ENCODE assay signal across 11 cellular contexts in genomic region chr5:56319281-56320242, GRCh38.
DNase-seq lines count a peak whose midpoint lies in the region; ATAC-seq, FAIRE-seq and TF ChIP-seq lines count a peak whose summit lies in the region.
"Had no signal": no experiment of that assay in that cellular context is flagged by ENCODE, and none has a peak within 500 bp of the region (broad histone marks: within the 10 kb centered on the region; RNA-seq: fewer than 3 reads in every experiment).

No MANE protein-coding gene starts in this region.

- POLR2A ChIA-PET in activated B cell treated with CpG ODN at 0.5 μM for 24 hours (lab: Charles Lee) = interaction anchor here (1.4 to 4.2 kb wide), 2 partner anchors 9 to 161 kb away, joined by 4 to 28 read pairs; no protein-coding TSS in a partner anchor

- H3K27me3 Mint-ChIP-seq in activated T-cell treated with anti-CD3 and anti-CD28 coated beads, Interleukin-2, amount 50 U/mL, for 72 hours (ENCODE audit: low read depth) = no peaks in the 10 kb centered on the region
- no peaks in the 10 kb centered on the region for H3K27me3 Mint-ChIP-seq in activated T-cell treated with anti-CD3 and anti-CD28 coated beads, Interleukin-2, amount 50 U/mL, for 4 hours (ENCODE audit: low read depth)
- H3K27me3 Mint-ChIP-seq in activated B cell treated with CpG ODN at 0.5 μM for 24 hours = no peaks in the 10 kb centered on the region

- DNase-seq in activated T-cell treated with anti-CD3 and anti-CD28 coated beads, Interleukin-2, amount 50 U/mL, for 72 hours = no peak
- DNase-seq in activated T-cell treated with anti-CD3 and anti-CD28 coated beads, Interleukin-2, amount 50 U/mL, for 4 hours = no peak
- DNase-seq in activated B cell treated with CpG ODN at 0.5 μM for 24 hours (no peak), iris pigment epithelial cell (ENCODE audit: low read depth) (peak; percentile 58), urothelium cell line (ENCODE audit: low spot score) (peak; percentile 62)
- DNase-seq: AML-193, NCI-H2081 had no signal

- intact Hi-C loops in activated B cell treated with CpG ODN at 0.5 μM for 24 hours (cut with micrococcal nuclease) = loop anchor here (2.0 kb wide), 3 partner anchors 95 to 519 kb away; no protein-coding TSS in a partner anchor

- H3K36me3 Mint-ChIP-seq in activated T-cell treated with anti-CD3 and anti-CD28 coated beads, Interleukin-2, amount 50 U/mL, for 72 hours (ENCODE audit: insufficient read depth in 2 of 2) = no peaks in the 10 kb centered on the region
- no peaks in the 10 kb centered on the region for H3K36me3 Mint-ChIP-seq in activated T-cell treated with anti-CD3 and anti-CD28 coated beads, Interleukin-2, amount 50 U/mL, for 4 hours (ENCODE audit: insufficient read depth)
- no peaks in the 10 kb centered on the region for H3K36me3 Mint-ChIP-seq in activated B cell treated with CpG ODN at 0.5 μM for 24 hours (ENCODE audit: low read depth)

- ATAC-seq in activated T-cell treated with anti-CD3 and anti-CD28 coated beads, Interleukin-2, amount 50 U/mL, for 72 hours (replicated peaks in 1 of 2) = no peak
- ATAC-seq in activated T-cell treated with anti-CD3 and anti-CD28 coated beads, Interleukin-2, amount 50 U/mL, for 4 hours = no peak
- ATAC-seq in activated B cell treated with CpG ODN at 0.5 μM for 24 hours (ENCODE audit: low read depth) (no peak), HG02981 (IDR thresholded peaks at IDR 0.05; ENCODE audit: unreplicated experiment) (no peak), HG02623 (IDR thresholded peaks at IDR 0.05; ENCODE audit: unreplicated experiment) (no peak), GM18867 (IDR thresholded peaks at IDR 0.05; ENCODE audit: unreplicated experiment) (no peak)

- no peak for FAIRE-seq in urothelium cell line (lab: Jason Lieb, UNC)
- FAIRE-seq: islet of Langerhans had no signal

- H3K9me3 Mint-ChIP-seq in activated T-cell treated with anti-CD3 and anti-CD28 coated beads, Interleukin-2, amount 50 U/mL, for 72 hours = no peaks in the 10 kb centered on the region
- H3K9me3 Mint-ChIP-seq in activated T-cell treated with anti-CD3 and anti-CD28 coated beads, Interleukin-2, amount 50 U/mL, for 4 hours = no peaks in the 10 kb centered on the region
- H3K9me3 Mint-ChIP-seq in activated B cell treated with CpG ODN at 0.5 μM for 24 hours = no peaks in the 10 kb centered on the region

- H3K4me3 Mint-ChIP-seq in activated T-cell treated with anti-CD3 and anti-CD28 coated beads, Interleukin-2, amount 50 U/mL, for 72 hours = peak overlapping the region; percentile 4 to 53
- H3K4me3 Mint-ChIP-seq in activated T-cell treated with anti-CD3 and anti-CD28 coated beads, Interleukin-2, amount 50 U/mL, for 4 hours = no peak overlapping the region
- H3K4me3 Mint-ChIP-seq in activated B cell treated with CpG ODN at 0.5 μM for 24 hours = no peak overlapping the region

- peaks cover 89% of the 10 kb centered on the region for H3K4me1 Mint-ChIP-seq in activated T-cell treated with anti-CD3 and anti-CD28 coated beads, Interleukin-2, amount 50 U/mL, for 72 hours (ENCODE audit: low read depth)
- H3K4me1 Mint-ChIP-seq in activated T-cell treated with anti-CD3 and anti-CD28 coated beads, Interleukin-2, amount 50 U/mL, for 4 hours (ENCODE audit: low read depth) = peaks cover 50% of the 10 kb centered on the region
- H3K4me1 Mint-ChIP-seq in activated B cell treated with CpG ODN at 0.5 μM for 24 hours = peaks cover 42% of the 10 kb centered on the region

- peak overlapping the region; percentile 11 for H3K27ac Mint-ChIP-seq in activated T-cell treated with anti-CD3 and anti-CD28 coated beads, Interleukin-2, amount 50 U/mL, for 72 hours
- peak overlapping the region; percentile 53 for H3K27ac Mint-ChIP-seq in activated B cell treated with CpG ODN at 0.5 μM for 24 hours

- CTCF ChIA-PET in activated B cell treated with CpG ODN at 0.5 μM for 24 hours (lab: Charles Lee) = no interaction called here

- no peak for TF ChIP-seq CTCF in activated B cell treated with CpG ODN at 0.5 μM for 24 hours (IDR thresholded peaks at IDR 0.05)

Comparison
In these comparisons a context has a peak if more than half of its experiments do, and no peak if none do; other contexts are left out.
1. H3K4me3 Mint-ChIP-seq: peak in activated T-cell treated with anti-CD3 and anti-CD28 coated beads, Interleukin-2, amount 50 U/mL, for 72 hours (2 of 2); none in activated T-cell treated with anti-CD3 and anti-CD28 coated beads, Interleukin-2, amount 50 U/mL, for 4 hours (single experiment) and activated B cell treated with CpG ODN at 0.5 μM for 24 hours (single experiment).
2. DNase-seq: peak in iris pigment epithelial cell (single experiment) and urothelium cell line (single experiment); none in activated T-cell treated with anti-CD3 and anti-CD28 coated beads, Interleukin-2, amount 50 U/mL, for 72 hours (0 of 2), activated T-cell treated with anti-CD3 and anti-CD28 coated beads, Interleukin-2, amount 50 U/mL, for 4 hours (single experiment) and activated B cell treated with CpG ODN at 0.5 μM for 24 hours (single experiment).